Comparison of ENCODE assay signal across 24 cellular contexts in genomic region chr4:5472166-5472565, GRCh38.
DNase-seq lines count a peak whose midpoint lies in the region; ATAC-seq lines count a peak whose summit lies in the region.
"Had no signal": no experiment of that assay in that cellular context is flagged by ENCODE, and none has a peak within 500 bp of the region (broad histone marks: within the 10 kb centered on the region; RNA-seq: fewer than 3 reads in every experiment).

No MANE protein-coding gene starts in this region.

- peaks cover 15% of the 10 kb centered on the region for H3K4me1 ChIP-seq in BLaER1
- H3K4me1 ChIP-seq: A549 had no signal

- no peaks in the 10 kb centered on the region for H3K36me3 Mint-ChIP-seq in activated CD4-positive, alpha-beta T cell treated with anti-CD3 and anti-CD28 coated beads, Interleukin-2, amount 10 ng/mL, durations not matched to agents 24 days and 14 days (ENCODE audit: low read depth)
- H3K36me3 Mint-ChIP-seq: CD8-positive, alpha-beta memory T cell had no signal

- H4K20me1 ChIP-seq in BLaER1 = no peaks in the 10 kb centered on the region

- ATAC-seq in HG02938 (IDR thresholded peaks at IDR 0.05; ENCODE audit: unreplicated experiment) = no peak
- ATAC-seq in GM18520 (IDR thresholded peaks at IDR 0.05; ENCODE audit: unreplicated experiment) = no peak
- ATAC-seq: A549 had no signal

- in situ Hi-C loops in G401 (cut with HindIII; ENCODE audit: low sequenced_read_pairs) = no loop called here

- no peaks in the 10 kb centered on the region for H3K27me3 Mint-ChIP-seq in activated CD4-positive, alpha-beta T cell treated with anti-CD3 and anti-CD28 coated beads, Interleukin-2, amount 10 ng/mL, durations not matched to agents 24 days and 14 days
- H3K27me3 Mint-ChIP-seq: CD8-positive, alpha-beta memory T cell had no signal

- H3K27ac ChIP-seq in BLaER1 = no peak overlapping the region
- H3K27ac ChIP-seq: A549, GM23248, PC-9 had no signal

- H3K9me3 Mint-ChIP-seq in activated CD4-positive, alpha-beta T cell treated with anti-CD3 and anti-CD28 coated beads, Interleukin-2, amount 10 ng/mL, durations not matched to agents 24 days and 14 days = no peaks in the 10 kb centered on the region
- H3K9me3 Mint-ChIP-seq: CD14-positive monocyte, H9 had no signal

- DNase-seq in G401 (ENCODE audit: low spot score) = peak; percentile 84
- peak; percentile 8 for DNase-seq in amniotic epithelial cell (ENCODE audit: low read depth)
- peak; percentile 58 for DNase-seq in myocyte (ENCODE audit: low read depth)
- DNase-seq in stimulated activated CD4-positive, alpha-beta T cell treated with anti-CD3 and anti-CD28 coated beads, Interleukin-2, amount 100 ng/mL, for 24 hours = no peak
- no peak for DNase-seq in activated CD4-positive, alpha-beta T cell treated with anti-CD3 and anti-CD28 coated beads, Interleukin-2, amount 10 ng/mL, durations not matched to agents 24 days and 14 days
- DNase-seq: CD8-positive, alpha-beta memory T cell; DMS153; DND-41; GM23248; H9; KBM-7; MM.1S; NCI-H2029; NCI-H446; NCI-H524 treated with DMSO at 0.1 percent for 48 hours; NCI-H774; PC-9; Right ventricle myocardium superior; RPMI8226 had no signal

- H3K9ac ChIP-seq in BLaER1 = no peak overlapping the region
- H3K9ac ChIP-seq: GM23248 had no signal

- intact Hi-C loops in activated CD4-positive, alpha-beta T cell treated with anti-CD3 and anti-CD28 coated beads, Interleukin-2, amount 10 ng/mL, durations not matched to agents 24 days and 14 days (cut with micrococcal nuclease) = no loop called here

- H3K9me3 ChIP-seq in BLaER1 = no peaks in the 10 kb centered on the region
- H3K9me3 ChIP-seq: A549 had no signal

- no peak overlapping the region for H3K4me3 ChIP-seq in BLaER1
- H3K4me3 ChIP-seq: A549, GM23248, PC-9 had no signal

- H3K27me3 ChIP-seq in BLaER1 = no peaks in the 10 kb centered on the region

- no peak overlapping the region for H3K4me3 Mint-ChIP-seq in activated CD4-positive, alpha-beta T cell treated with anti-CD3 and anti-CD28 coated beads, Interleukin-2, amount 10 ng/mL, durations not matched to agents 24 days and 14 days
- H3K4me3 Mint-ChIP-seq: CD8-positive, alpha-beta memory T cell; H9 had no signal

- peaks cover 17% of the 10 kb centered on the region; the same call in 1 of the 2 replicates for H3K36me3 ChIP-seq in BLaER1

- H3K4me2 ChIP-seq in BLaER1 = peak overlapping the region; percentile 26; the same call in 1 of the 2 replicates
- H3K4me2 ChIP-seq: A549, PC-9 had no signal

- H3K27ac Mint-ChIP-seq in activated CD4-positive, alpha-beta T cell treated with anti-CD3 and anti-CD28 coated beads, Interleukin-2, amount 10 ng/mL, durations not matched to agents 24 days and 14 days = no peak overlapping the region
- H3K27ac Mint-ChIP-seq: CD8-positive, alpha-beta memory T cell; H9 had no signal

- no peaks in the 10 kb centered on the region for H3K4me1 Mint-ChIP-seq in activated CD4-positive, alpha-beta T cell treated with anti-CD3 and anti-CD28 coated beads, Interleukin-2, amount 10 ng/mL, durations not matched to agents 24 days and 14 days
- H3K4me1 Mint-ChIP-seq: CD8-positive, alpha-beta memory T cell had no signal

Comparison
In these comparisons a context has a peak if more than half of its experiments do, and no peak if none do; other contexts are left out.
1. DNase-seq: peak in G401 (single experiment), amniotic epithelial cell (single experiment) and myocyte (single experiment); none in stimulated activated CD4-positive, alpha-beta T cell treated with anti-CD3 and anti-CD28 coated beads, Interleukin-2, amount 100 ng/mL, for 24 hours (0 of 2) and activated CD4-positive, alpha-beta T cell treated with anti-CD3 and anti-CD28 coated beads, Interleukin-2, amount 10 ng/mL, durations not matched to agents 24 days and 14 days (single experiment).